ENCODE assay signal across 11 cellular contexts in the genomic region with DNA sequence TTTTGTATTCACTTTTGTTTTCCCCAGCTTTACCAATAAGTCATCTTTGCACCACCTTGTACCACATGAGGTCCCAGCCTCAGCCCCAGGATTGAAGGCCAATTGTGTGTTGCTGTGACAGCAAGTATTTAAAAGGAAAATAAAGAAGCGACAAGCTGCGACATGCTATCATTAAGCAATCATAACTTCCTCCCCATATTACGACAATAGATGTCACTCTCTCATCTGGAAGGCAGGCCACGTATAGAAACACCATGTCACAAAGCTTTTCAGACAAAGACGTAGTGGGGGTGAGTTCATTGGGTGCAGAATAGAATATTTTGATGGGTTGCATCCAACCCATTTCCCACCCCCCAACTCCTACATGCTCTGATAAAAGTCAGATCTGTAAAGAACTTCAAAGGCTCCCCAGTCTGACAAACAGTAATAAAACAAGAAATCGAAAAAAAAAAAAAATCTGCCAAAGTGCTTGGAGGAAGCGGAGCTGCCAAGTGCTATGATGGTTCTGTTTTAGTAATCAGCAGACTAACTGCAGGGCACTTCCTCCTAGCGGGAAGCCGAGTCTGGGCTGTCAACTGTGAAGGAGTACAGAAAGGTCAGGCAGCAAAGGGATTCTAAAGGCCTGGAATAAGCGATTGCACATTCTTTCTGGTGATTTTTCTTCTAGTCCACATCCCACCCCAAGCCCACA.
DNase-seq lines count a peak whose midpoint lies in the region; ATAC-seq and TF ChIP-seq lines count a peak whose summit lies in the region.
"Had no signal": no experiment of that assay in that cellular context is flagged by ENCODE, and none has a peak within 500 bp of the region (broad histone marks: within the 10 kb centered on the region; RNA-seq: fewer than 3 reads in every experiment).

No MANE protein-coding gene starts in this region.

- peaks cover 31% of the 10 kb centered on the region for H3K9me3 Mint-ChIP-seq in nephron progenitor cell
- H3K9me3 Mint-ChIP-seq in stimulated activated effector memory CD8-positive, alpha-beta T cell treated with anti-CD3 and anti-CD28 coated beads, Interleukin-12 subunit alpha, Interleukin-12 subunit beta, amount 100 ng/mL, for 72 hours: no peaks in the 10 kb centered on the region
- H3K9me3 Mint-ChIP-seq: central memory CD8-positive, alpha-beta T cell; natural killer cell had no signal

- in situ Hi-C loops in G401 (cut with HindIII; ENCODE audit: low sequenced_read_pairs): no loop called here

- intact Hi-C loops in lower leg skin (cut with DNase I; ENCODE audit: low total_unique reads): no loop called here

- peaks cover 8% of the 10 kb centered on the region for H3K36me3 Mint-ChIP-seq in nephron progenitor cell (ENCODE audit: low read depth)
- H3K36me3 Mint-ChIP-seq in stimulated activated effector memory CD8-positive, alpha-beta T cell treated with anti-CD3 and anti-CD28 coated beads, Interleukin-12 subunit alpha, Interleukin-12 subunit beta, amount 100 ng/mL, for 72 hours: no peaks in the 10 kb centered on the region
- H3K36me3 Mint-ChIP-seq: natural killer cell had no signal

- H3K27ac ChIP-seq in epithelial cell of prostate: peak overlapping the region; percentile 34

- no peak for TF ChIP-seq CTCF in nephron progenitor cell (IDR thresholded peaks at IDR 0.05)
- no peak for TF ChIP-seq CTCF in lower leg skin (IDR thresholded peaks at IDR 0.05)

- TF ChIP-seq POLR2A in lower leg skin (IDR thresholded peaks at IDR 0.05): no peak

- peak overlapping the region; percentile 89 for H3K27ac Mint-ChIP-seq in nephron progenitor cell
- H3K27ac Mint-ChIP-seq in stimulated activated effector memory CD8-positive, alpha-beta T cell treated with anti-CD3 and anti-CD28 coated beads, Interleukin-12 subunit alpha, Interleukin-12 subunit beta, amount 100 ng/mL, for 72 hours: no peak overlapping the region
- H3K27ac Mint-ChIP-seq: natural killer cell had no signal

- ATAC-seq in stimulated activated effector memory CD8-positive, alpha-beta T cell treated with anti-CD3 and anti-CD28 coated beads, Interleukin-12 subunit alpha, Interleukin-12 subunit beta, amount 100 ng/mL, for 72 hours: no peak
- ATAC-seq in HG02759 (IDR thresholded peaks at IDR 0.05; ENCODE audit: unreplicated experiment): no peak
- ATAC-seq: natural killer cell had no signal

- peaks cover 30% of the 10 kb centered on the region for H3K4me1 Mint-ChIP-seq in nephron progenitor cell
- H3K4me1 Mint-ChIP-seq in stimulated activated effector memory CD8-positive, alpha-beta T cell treated with anti-CD3 and anti-CD28 coated beads, Interleukin-12 subunit alpha, Interleukin-12 subunit beta, amount 100 ng/mL, for 72 hours: no peaks in the 10 kb centered on the region
- H3K4me1 Mint-ChIP-seq: central memory CD8-positive, alpha-beta T cell; natural killer cell had no signal

- 24 to 35% methylated on average over 10 of the region's 10 CpGs for WGBS in lower leg skin, 2 donors

- no peak overlapping the region for H3K4me3 Mint-ChIP-seq in nephron progenitor cell
- no peak overlapping the region for H3K4me3 Mint-ChIP-seq in stimulated activated effector memory CD8-positive, alpha-beta T cell treated with anti-CD3 and anti-CD28 coated beads, Interleukin-12 subunit alpha, Interleukin-12 subunit beta, amount 100 ng/mL, for 72 hours
- H3K4me3 Mint-ChIP-seq: central memory CD8-positive, alpha-beta T cell; natural killer cell had no signal

- peaks cover 16% of the 10 kb centered on the region for H3K27me3 Mint-ChIP-seq in nephron progenitor cell (ENCODE audit: low read depth, poor library complexity)

- DNase-seq in G401 (ENCODE audit: low spot score) (peak; percentile 20), NOMO-1 treated with DMSO at 0.1 percent for 48 hours (lab: John Stamatoyannopoulos, UW; ENCODE audit: unreplicated experiment) (peak; percentile 88), epithelial cell of prostate (ENCODE audit: low read depth, low spot score) (peak; percentile 12), nephron progenitor cell (peak; percentile 26), lower leg skin (ENCODE audit: low spot score in 2 of 2) (no peak)
- DNase-seq in stimulated activated effector memory CD8-positive, alpha-beta T cell treated with anti-CD3 and anti-CD28 coated beads, Interleukin-12 subunit alpha, Interleukin-12 subunit beta, amount 100 ng/mL, for 72 hours (ENCODE audit: low spot score in 2 of 2): no peak
- DNase-seq in activated CD8-positive, alpha-beta memory T cell treated with anti-CD3 and anti-CD28 coated beads for 24 hours: no peak
- DNase-seq: natural killer cell had no signal

- H3K4me3 ChIP-seq in lower leg skin (ENCODE audit: low read depth, poor library complexity, severe bottlenecking): no peak overlapping the region
- H3K4me3 ChIP-seq: tibial nerve had no signal

Comparison
In these comparisons a context has a peak if more than half of its experiments do, and no peak if none do; other contexts are left out.
1. DNase-seq: peak in G401 (single experiment), NOMO-1 treated with DMSO at 0.1 percent for 48 hours (single experiment), epithelial cell of prostate (single experiment) and nephron progenitor cell (single experiment); none in stimulated activated effector memory CD8-positive, alpha-beta T cell treated with anti-CD3 and anti-CD28 coated beads, Interleukin-12 subunit alpha, Interleukin-12 subunit beta, amount 100 ng/mL, for 72 hours (0 of 2), activated CD8-positive, alpha-beta memory T cell treated with anti-CD3 and anti-CD28 coated beads for 24 hours (single experiment) and lower leg skin (0 of 2).